ENCODE assay signal across 19 cellular contexts in the genomic region with DNA sequence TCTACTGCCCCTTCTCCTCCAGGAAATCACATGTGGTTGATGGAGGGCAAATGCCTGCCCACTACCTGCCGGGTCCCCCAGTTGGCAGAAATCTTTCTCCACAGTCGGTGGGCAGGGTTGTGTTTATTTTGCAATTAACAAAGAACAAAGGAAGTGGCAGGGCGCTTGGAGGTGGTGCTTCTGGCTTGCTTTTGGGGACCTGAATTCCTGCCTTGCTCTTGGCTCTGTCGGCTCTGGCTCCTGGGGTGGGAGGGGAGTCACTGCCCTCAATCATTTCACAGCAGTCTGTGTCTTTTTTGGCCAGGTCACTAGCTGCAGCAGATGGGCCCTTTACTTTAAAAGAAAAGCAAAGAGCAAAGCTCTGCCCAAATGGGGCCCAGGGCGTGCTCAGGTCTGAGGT.
DNase-seq lines count a peak whose midpoint lies in the region; ATAC-seq and TF ChIP-seq lines count a peak whose summit lies in the region.
"Had no signal": no experiment of that assay in that cellular context is flagged by ENCODE, and none has a peak within 500 bp of the region (broad histone marks: within the 10 kb centered on the region; RNA-seq: fewer than 3 reads in every experiment).

No MANE protein-coding gene starts in this region.

- peak overlapping the region; percentile 15 for H3K4me3 Mint-ChIP-seq in activated naive CD8-positive, alpha-beta T cell treated with anti-CD3 and anti-CD28 coated beads, Interleukin-2, amount 10 ng/mL, durations not matched to agents 7 days and 5 days
- H3K4me3 Mint-ChIP-seq in activated naive CD8-positive, alpha-beta T cell treated with anti-CD3 and anti-CD28 coated beads, Interleukin-2, amount 50 U/mL, for 24 hours: no peak overlapping the region
- H3K4me3 Mint-ChIP-seq in activated CD8-positive, alpha-beta T cell treated with anti-CD3 and anti-CD28 coated beads for 36 hours: no peak overlapping the region
- H3K4me3 Mint-ChIP-seq: activated CD4-positive, alpha-beta T cell treated with anti-CD3 and anti-CD28 coated beads for 36 hours had no signal

- H3K36me3 Mint-ChIP-seq in activated naive CD8-positive, alpha-beta T cell treated with anti-CD3 and anti-CD28 coated beads, Interleukin-2, amount 10 ng/mL, durations not matched to agents 7 days and 5 days: no peaks in the 10 kb centered on the region
- H3K36me3 Mint-ChIP-seq in activated naive CD8-positive, alpha-beta T cell treated with anti-CD3 and anti-CD28 coated beads, Interleukin-2, amount 50 U/mL, for 24 hours (ENCODE audit: low read depth): no peaks in the 10 kb centered on the region
- H3K36me3 Mint-ChIP-seq in activated CD8-positive, alpha-beta T cell treated with anti-CD3 and anti-CD28 coated beads for 36 hours (ENCODE audit: low read depth): no peaks in the 10 kb centered on the region

- H3K9me3 ChIP-seq in Loucy (ENCODE audit: insufficient read depth, low read depth, low read length): no peaks in the 10 kb centered on the region
- no peaks in the 10 kb centered on the region for H3K9me3 ChIP-seq in vagina
- no peaks in the 10 kb centered on the region for H3K9me3 ChIP-seq in BE2C
- H3K9me3 ChIP-seq: ascending aorta, testis had no signal

- DNase-seq in activated naive CD8-positive, alpha-beta T cell treated with anti-CD3 and anti-CD28 coated beads, Interleukin-2, amount 10 ng/mL, durations not matched to agents 7 days and 5 days: peak; percentile 24
- no peak for DNase-seq in activated naive CD8-positive, alpha-beta T cell treated with anti-CD3 and anti-CD28 coated beads, Interleukin-2, amount 50 U/mL, for 24 hours
- DNase-seq in activated CD8-positive, alpha-beta T cell treated with anti-CD3 and anti-CD28 coated beads for 36 hours: no peak
- DNase-seq in posterior vena cava (ENCODE audit: low spot score) (peak; percentile 50), vagina (ENCODE audit: extremely low spot score in 2 of 2) (no peak), MV-4-11 (lab: John Stamatoyannopoulos, UW) (no peak), BE2C (no peak)
- DNase-seq: activated CD4-positive, alpha-beta T cell treated with anti-CD3 and anti-CD28 coated beads for 36 hours; activated gamma-delta T cell; Calu3; cerebellar nuclear complex; left ventricle myocardium superior; NCI-H187; occipital lobe; right cardiac atrium; RPMI8226; testis had no signal

- H3K9ac ChIP-seq in Loucy (ENCODE audit: low read depth, low read length, poor library complexity, severe bottlenecking): peak overlapping the region; percentile 80

- TF ChIP-seq POLR2A in vagina (IDR thresholded peaks at IDR 0.05): no peak

- peaks cover 23% of the 10 kb centered on the region for H3K4me1 Mint-ChIP-seq in activated naive CD8-positive, alpha-beta T cell treated with anti-CD3 and anti-CD28 coated beads, Interleukin-2, amount 10 ng/mL, durations not matched to agents 7 days and 5 days
- peaks cover 23% of the 10 kb centered on the region for H3K4me1 Mint-ChIP-seq in activated naive CD8-positive, alpha-beta T cell treated with anti-CD3 and anti-CD28 coated beads, Interleukin-2, amount 50 U/mL, for 24 hours
- H3K4me1 Mint-ChIP-seq in activated CD8-positive, alpha-beta T cell treated with anti-CD3 and anti-CD28 coated beads for 36 hours (ENCODE audit: low read depth): peaks cover 23% of the 10 kb centered on the region

- no peak overlapping the region for H3K4me3 ChIP-seq in Loucy (ENCODE audit: low read length, poor library complexity, severe bottlenecking)
- H3K4me3 ChIP-seq in vagina: no peak overlapping the region
- no peak overlapping the region for H3K4me3 ChIP-seq in BE2C (ENCODE audit: low read depth, low read length)
- H3K4me3 ChIP-seq: ascending aorta, testis had no signal

- H3K79me2 ChIP-seq in Loucy (ENCODE audit: insufficient read depth, low read length): no peaks in the 10 kb centered on the region

- H3K27me3 Mint-ChIP-seq in activated naive CD8-positive, alpha-beta T cell treated with anti-CD3 and anti-CD28 coated beads, Interleukin-2, amount 10 ng/mL, durations not matched to agents 7 days and 5 days: peaks cover 7% of the 10 kb centered on the region
- H3K27me3 Mint-ChIP-seq in activated naive CD8-positive, alpha-beta T cell treated with anti-CD3 and anti-CD28 coated beads, Interleukin-2, amount 50 U/mL, for 24 hours: no peaks in the 10 kb centered on the region
- no peaks in the 10 kb centered on the region for H3K27me3 Mint-ChIP-seq in activated CD8-positive, alpha-beta T cell treated with anti-CD3 and anti-CD28 coated beads for 36 hours
- H3K27me3 Mint-ChIP-seq: activated CD4-positive, alpha-beta T cell treated with anti-CD3 and anti-CD28 coated beads for 36 hours had no signal

- no peaks in the 10 kb centered on the region for H3K9me3 Mint-ChIP-seq in activated naive CD8-positive, alpha-beta T cell treated with anti-CD3 and anti-CD28 coated beads, Interleukin-2, amount 10 ng/mL, durations not matched to agents 7 days and 5 days
- H3K9me3 Mint-ChIP-seq in activated naive CD8-positive, alpha-beta T cell treated with anti-CD3 and anti-CD28 coated beads, Interleukin-2, amount 50 U/mL, for 24 hours: no peaks in the 10 kb centered on the region
- H3K9me3 Mint-ChIP-seq in activated CD8-positive, alpha-beta T cell treated with anti-CD3 and anti-CD28 coated beads for 36 hours: no peaks in the 10 kb centered on the region

- peak overlapping the region; percentile 83 for H3K4me2 ChIP-seq in Loucy (ENCODE audit: low read depth, low read length, poor library complexity, severe bottlenecking)

- H3K27ac ChIP-seq in vagina: no peak overlapping the region
- H3K27ac ChIP-seq: ascending aorta, testis had no signal

- ATAC-seq in activated naive CD8-positive, alpha-beta T cell treated with anti-CD3 and anti-CD28 coated beads, Interleukin-2, amount 10 ng/mL, durations not matched to agents 7 days and 5 days (ENCODE audit: low read depth): no peak
- ATAC-seq in activated naive CD8-positive, alpha-beta T cell treated with anti-CD3 and anti-CD28 coated beads, Interleukin-2, amount 50 U/mL, for 24 hours: no peak
- ATAC-seq in activated CD8-positive, alpha-beta T cell treated with anti-CD3 and anti-CD28 coated beads for 36 hours: no peak
- ATAC-seq: activated CD4-positive, alpha-beta T cell treated with anti-CD3 and anti-CD28 coated beads for 36 hours; left ventricle myocardium superior; right cardiac atrium had no signal

- H3K36me3 ChIP-seq in Loucy (ENCODE audit: insufficient read depth, low read length) (no peaks in the 10 kb centered on the region), vagina (no peaks in the 10 kb centered on the region), BE2C (no peaks in the 10 kb centered on the region)
- H3K36me3 ChIP-seq: ascending aorta had no signal

- peaks cover 36% of the 10 kb centered on the region for H3K4me1 ChIP-seq in Loucy (ENCODE audit: insufficient read depth, low read length, poor library complexity, severe bottlenecking)
- H3K4me1 ChIP-seq in vagina: no peaks in the 10 kb centered on the region
- H3K4me1 ChIP-seq in BE2C: no peaks in the 10 kb centered on the region

- no peak for TF ChIP-seq CTCF in Loucy (conservative IDR thresholded peaks at IDR 0.05; ENCODE audit: low read length)
- no peak for TF ChIP-seq CTCF in activated CD8-positive, alpha-beta T cell treated with anti-CD3 and anti-CD28 coated beads for 36 hours (IDR thresholded peaks at IDR 0.05)
- no peak for TF ChIP-seq CTCF in vagina (IDR thresholded peaks at IDR 0.05)
- TF ChIP-seq CTCF in BE2C (IDR thresholded peaks at IDR 0.05; ENCODE audit: low read depth, low read length): no peak

- POLR2A ChIA-PET in activated naive CD8-positive, alpha-beta T cell treated with anti-CD3 and anti-CD28 coated beads, Interleukin-2, amount 10 ng/mL, durations not matched to agents 7 days and 5 days (lab: Charles Lee): interaction anchor here (1.6 kb wide), 1 partner anchor 21 kb away, joined by 7 read pairs; no protein-coding TSS in a partner anchor
- POLR2A ChIA-PET in activated CD8-positive, alpha-beta T cell treated with anti-CD3 and anti-CD28 coated beads for 36 hours (lab: Charles Lee): no interaction called here

- H2AFZ ChIP-seq in Loucy (ENCODE audit: low read length): peak overlapping the region; percentile 74

- CTCF ChIA-PET in activated CD8-positive, alpha-beta T cell treated with anti-CD3 and anti-CD28 coated beads for 36 hours (lab: Charles Lee): interaction anchor here (1.0 to 2.0 kb wide), 5 partner anchors 20 to 415 kb away, joined by 3 to 9 read pairs (median 6); no protein-coding TSS in a partner anchor

- H3K27ac Mint-ChIP-seq in activated naive CD8-positive, alpha-beta T cell treated with anti-CD3 and anti-CD28 coated beads, Interleukin-2, amount 10 ng/mL, durations not matched to agents 7 days and 5 days: peak overlapping the region; percentile 76
- H3K27ac Mint-ChIP-seq in activated naive CD8-positive, alpha-beta T cell treated with anti-CD3 and anti-CD28 coated beads, Interleukin-2, amount 50 U/mL, for 24 hours: no peak overlapping the region
- peak overlapping the region; percentile 60 for H3K27ac Mint-ChIP-seq in activated CD8-positive, alpha-beta T cell treated with anti-CD3 and anti-CD28 coated beads for 36 hours

- H3F3A ChIP-seq in Loucy (ENCODE audit: low read depth): 0 out of 2 replicates have a peak, but pooled peaks cover 4% of the 10 kb centered on the region

- no peaks in the 10 kb centered on the region for H4K20me1 ChIP-seq in Loucy (ENCODE audit: insufficient read depth, low read length, poor library complexity, severe bottlenecking)

- H3K27me3 ChIP-seq in Loucy (ENCODE audit: insufficient read depth, low read length, poor library complexity, severe bottlenecking) (no peaks in the 10 kb centered on the region), vagina (no peaks in the 10 kb centered on the region), BE2C (no peaks in the 10 kb centered on the region)
- H3K27me3 ChIP-seq: ascending aorta, testis had no signal

- intact Hi-C loops in activated CD8-positive, alpha-beta T cell treated with anti-CD3 and anti-CD28 coated beads for 36 hours (cut with micrococcal nuclease): no loop called here
- intact Hi-C loops in posterior vena cava (cut with DNase I) (no loop called here), vagina (cut with DNase I) (no loop called here)

- H3K9me2 ChIP-seq in Loucy (replicated peaks; ENCODE audit: low read depth, low read length): no peaks in the 10 kb centered on the region

Comparison
In these comparisons a context has a peak if more than half of its experiments do, and no peak if none do; other contexts are left out.
1. DNase-seq: peak in activated naive CD8-positive, alpha-beta T cell treated with anti-CD3 and anti-CD28 coated beads, Interleukin-2, amount 10 ng/mL, durations not matched to agents 7 days and 5 days (single experiment) and posterior vena cava (single experiment); none in activated naive CD8-positive, alpha-beta T cell treated with anti-CD3 and anti-CD28 coated beads, Interleukin-2, amount 50 U/mL, for 24 hours (single experiment), activated CD8-positive, alpha-beta T cell treated with anti-CD3 and anti-CD28 coated beads for 36 hours (single experiment), vagina (0 of 2), MV-4-11 (single experiment) and BE2C (single experiment).